In the genomic region with DNA sequence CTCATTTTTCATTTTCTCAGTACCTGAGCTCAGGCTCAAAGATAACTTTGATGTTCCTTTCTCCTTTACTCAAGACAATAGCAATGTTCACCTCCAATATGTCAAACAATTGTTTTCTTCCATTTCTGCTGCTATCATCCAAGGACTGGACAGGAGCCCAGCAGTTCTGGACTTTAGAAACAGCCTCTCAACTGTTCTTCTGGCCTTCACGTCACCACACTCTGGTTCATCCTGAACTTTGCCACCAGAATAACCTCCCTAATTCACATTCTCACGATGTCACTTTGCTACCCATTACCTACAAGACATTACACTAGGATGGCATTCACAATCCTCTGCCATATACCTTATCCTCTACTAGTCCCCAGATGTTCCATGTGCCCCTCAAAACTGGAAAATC, we compare ENCODE assay signal across 6 cellular contexts.
"Had no signal": no experiment of that assay in that cellular context is flagged by ENCODE, and none has a peak within 500 bp of the region (broad histone marks: within the 10 kb centered on the region; RNA-seq: fewer than 3 reads in every experiment).

No MANE protein-coding gene starts in this region.

- H3K4me3 ChIP-seq: GM23248, K562 had no signal

- H3K4me3 Mint-ChIP-seq: H9 had no signal

- H3K4me1 Mint-ChIP-seq: H9 had no signal

- H3K27ac ChIP-seq: GM23248, HL-60 had no signal

- DNase-seq: GM23248, H9, HCEC 1CT, IMR-90 had no signal

- ATAC-seq: K562 had no signal

- H2AFZ ChIP-seq: GM23248 had no signal

- H3K27ac Mint-ChIP-seq: H9 had no signal
